Comparison of ENCODE assay signal across 24 cellular contexts in genomic region chr5:10867408-10868303, GRCh38.
"Had no signal": no experiment of that assay in that cellular context is flagged by ENCODE, and none has a peak within 500 bp of the region (broad histone marks: within the 10 kb centered on the region; RNA-seq: fewer than 3 reads in every experiment).

No MANE protein-coding gene starts in this region.

- H3K36me3 Mint-ChIP-seq: naive thymus-derived CD8-positive, alpha-beta T cell; stimulated activated effector memory CD8-positive, alpha-beta T cell treated with anti-CD3 and anti-CD28 coated beads, Interleukin-12 subunit alpha, Interleukin-12 subunit beta, amount 100 ng/mL, for 72 hours had no signal

- H3K4me3 Mint-ChIP-seq: naive thymus-derived CD8-positive, alpha-beta T cell; nephron; neural crest cell; stimulated activated effector memory CD8-positive, alpha-beta T cell treated with anti-CD3 and anti-CD28 coated beads, Interleukin-12 subunit alpha, Interleukin-12 subunit beta, amount 100 ng/mL, for 72 hours; stimulated activated naive CD8-positive, alpha-beta T cell treated with anti-CD3 and anti-CD28 coated beads, Interleukin-15, Interleukin-2, amounts not matched to agents 100 ng/mL and 50 ng/mL, for 24 hours had no signal

- H3K27me3 ChIP-seq: ovary, vagina had no signal

- H3K4me1 ChIP-seq: prostate gland, tibial artery, vagina had no signal

- ATAC-seq: left cardiac atrium; left lobe of liver; naive thymus-derived CD8-positive, alpha-beta T cell; right cardiac atrium; sciatic nerve; stimulated activated effector memory CD8-positive, alpha-beta T cell treated with anti-CD3 and anti-CD28 coated beads, Interleukin-12 subunit alpha, Interleukin-12 subunit beta, amount 100 ng/mL, for 72 hours had no signal

- H3K4me1 Mint-ChIP-seq: stimulated activated effector memory CD8-positive, alpha-beta T cell treated with anti-CD3 and anti-CD28 coated beads, Interleukin-12 subunit alpha, Interleukin-12 subunit beta, amount 100 ng/mL, for 72 hours had no signal

- DNase-seq: kidney glomerular epithelial cell; left cardiac atrium; mammary epithelial cell; mesenchymal stem cell; naive thymus-derived CD8-positive, alpha-beta T cell; ovary; retina; right cardiac atrium; spleen; stimulated activated CD4-positive, alpha-beta T cell treated with anti-CD3 and anti-CD28 coated beads, Interleukin-4, amount 100 ng/mL, for 24 hours; stimulated activated naive CD4-positive, alpha-beta T cell; tibial artery; trophoblast cell had no signal

- H3K27ac ChIP-seq: ovary, prostate gland, skin epidermis, spleen, suprapubic skin, thoracic aorta, tibial artery, vagina had no signal

- H3K36me3 ChIP-seq: ovary, prostate gland, spleen, suprapubic skin, thoracic aorta, tibial artery, vagina had no signal

- H3K9me3 Mint-ChIP-seq: naive thymus-derived CD8-positive, alpha-beta T cell; nephron; neural crest cell; stimulated activated effector memory CD8-positive, alpha-beta T cell treated with anti-CD3 and anti-CD28 coated beads, Interleukin-12 subunit alpha, Interleukin-12 subunit beta, amount 100 ng/mL, for 72 hours; stimulated activated naive CD8-positive, alpha-beta T cell treated with anti-CD3 and anti-CD28 coated beads, Interleukin-15, Interleukin-2, amounts not matched to agents 100 ng/mL and 50 ng/mL, for 24 hours had no signal

- H3K4me3 ChIP-seq: ovary, prostate gland, skin epidermis, spleen, suprapubic skin, thoracic aorta, tibial artery, vagina had no signal

- H3K9me3 ChIP-seq: ovary, prostate gland, spleen, suprapubic skin, thoracic aorta, tibial artery, vagina had no signal

- H3K27ac Mint-ChIP-seq: naive thymus-derived CD8-positive, alpha-beta T cell; nephron; stimulated activated effector memory CD8-positive, alpha-beta T cell treated with anti-CD3 and anti-CD28 coated beads, Interleukin-12 subunit alpha, Interleukin-12 subunit beta, amount 100 ng/mL, for 72 hours; stimulated activated naive CD8-positive, alpha-beta T cell treated with anti-CD3 and anti-CD28 coated beads, Interleukin-15, Interleukin-2, amounts not matched to agents 100 ng/mL and 50 ng/mL, for 24 hours had no signal
